2 cellular contexts compared by ENCODE assay signal in genomic region chr6:85015396-85015990, GRCh38.
TF ChIP-seq lines count a peak whose summit lies in the region.

No MANE protein-coding gene starts in this region.

TF ChIP-seq in HEK293, 187 proteins besides CTCF, POLR2A, EP300 and RAD21 (continued from another document):
- TF ChIP-seq BCL6B (tag by site-specific recombination; IDR thresholded peaks at IDR 0.05): no peak
TF ChIP-seq in HEK293: peak in this region for 8.

TF ChIP-seq in liver, 16 proteins besides CTCF, POLR2A, EP300 and RAD21 (continued from another document):
- TF ChIP-seq ZBTB33 (IDR thresholded peaks at IDR 0.05): no peak
TF ChIP-seq in liver: peak in this region for 0.
